24 cellular contexts compared by ENCODE assay signal in the genomic region with DNA sequence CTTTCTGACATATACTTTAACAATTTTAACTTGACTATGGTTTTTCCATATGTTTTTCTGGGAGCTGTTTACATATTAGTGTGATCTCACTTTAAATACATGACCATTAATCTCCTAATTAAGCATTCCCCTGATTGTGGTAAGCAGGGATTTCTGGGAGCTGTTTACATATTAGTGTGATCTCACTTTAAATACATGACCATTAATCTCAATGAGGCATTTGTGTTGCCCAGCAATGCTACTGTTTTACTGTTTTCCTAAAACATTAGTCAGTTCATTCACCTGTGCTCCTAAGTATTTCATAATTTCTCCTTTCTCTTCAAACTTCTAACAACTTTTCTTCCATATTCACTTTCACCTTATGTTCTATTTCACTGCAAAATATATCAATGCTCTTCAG. TPM values are rescaled to one million over a fixed set of nuclear protein-coding genes. Genes with fewer than 3 reads are reported as not detected.
DNase-seq lines count a peak whose midpoint lies in the region; ATAC-seq and TF ChIP-seq lines count a peak whose summit lies in the region.
"Had no signal": no experiment of that assay in that cellular context is flagged by ENCODE, and none has a peak within 500 bp of the region (broad histone marks: within the 10 kb centered on the region; RNA-seq: fewer than 3 reads in every experiment).

No MANE protein-coding gene starts in this region.

- no peak overlapping the region for H2BK5ac ChIP-seq in neuronal stem cell (ENCODE audit: low read length)

- H3K9me3 ChIP-seq in endocrine pancreas (ENCODE audit: control insufficient read depth, low read length), result no peaks in the 10 kb centered on the region
- H3K9me3 ChIP-seq in neuronal stem cell (replicated peaks in 1 of 2; ENCODE audit: control insufficient read depth in 2 of 2, insufficient read depth in 1 of 2, low read depth in 1 of 2, low read length in 2 of 2), result peaks cover 0 to 3% of the 10 kb centered on the region in 2 donors
- H3K9me3 ChIP-seq: BE2C, prostate gland, thoracic aorta had no signal

- no peak overlapping the region for H2AFZ ChIP-seq in neuronal stem cell (ENCODE audit: low read length)

- no peaks in the 10 kb centered on the region for H3K36me3 Mint-ChIP-seq in glutamatergic neuron (ENCODE audit: unreplicated experiment)
- H3K36me3 Mint-ChIP-seq: stimulated activated effector memory CD8-positive, alpha-beta T cell treated with anti-CD3 and anti-CD28 coated beads, Interleukin-12 subunit alpha, Interleukin-12 subunit beta, amount 100 ng/mL, for 72 hours had no signal

- H3K14ac ChIP-seq in neuronal stem cell (ENCODE audit: low read length), result no peak overlapping the region

- TF ChIP-seq CTCF in glutamatergic neuron (IDR thresholded peaks at IDR 0.05; ENCODE audit: partially characterized antibody, unreplicated experiment), result no peak

- H4K91ac ChIP-seq in neuronal stem cell (ENCODE audit: low read depth, low read length, poor library complexity), result no peak overlapping the region

- peaks cover 2% of the 10 kb centered on the region for H3K27me3 Mint-ChIP-seq in glutamatergic neuron (ENCODE audit: unreplicated experiment)
- H3K27me3 Mint-ChIP-seq: activated naive CD8-positive, alpha-beta T cell treated with anti-CD3 and anti-CD28 coated beads for 36 hours had no signal

- no peak overlapping the region for H3K18ac ChIP-seq in neuronal stem cell (ENCODE audit: low read length)

- no peak overlapping the region for H3K4me3 Mint-ChIP-seq in glutamatergic neuron (ENCODE audit: unreplicated experiment)
- H3K4me3 Mint-ChIP-seq: activated CD4-positive, alpha-beta T cell treated with anti-CD3 and anti-CD28 coated beads, Interleukin-2, amount 10 ng/mL, durations not matched to agents 7 days and 5 days; activated naive CD8-positive, alpha-beta T cell treated with anti-CD3 and anti-CD28 coated beads for 36 hours; nephron progenitor cell; stimulated activated effector memory CD8-positive, alpha-beta T cell treated with anti-CD3 and anti-CD28 coated beads, Interleukin-12 subunit alpha, Interleukin-12 subunit beta, amount 100 ng/mL, for 72 hours; T-helper 2 cell treated with Interferon-gamma antibody and Interleukin-4, amounts not matched to agents 5 μg/mL and 100 μg/mL, for 36 hours had no signal

- H2AK5ac ChIP-seq in neuronal stem cell (ENCODE audit: low read depth, low read length), result no peak overlapping the region

- H3K9ac ChIP-seq in endocrine pancreas (ENCODE audit: control insufficient read depth, insufficient read depth, low read length) (no peak overlapping the region), neuronal stem cell (ENCODE audit: low read depth, low read length, poor library complexity) (no peak overlapping the region)

- H3K27ac Mint-ChIP-seq in glutamatergic neuron (ENCODE audit: unreplicated experiment), result no peak overlapping the region
- H3K27ac Mint-ChIP-seq: activated CD4-positive, alpha-beta T cell treated with anti-CD3 and anti-CD28 coated beads, Interleukin-2, amount 10 ng/mL, durations not matched to agents 7 days and 5 days; activated naive CD8-positive, alpha-beta T cell treated with anti-CD3 and anti-CD28 coated beads for 36 hours; nephron progenitor cell; stimulated activated effector memory CD8-positive, alpha-beta T cell treated with anti-CD3 and anti-CD28 coated beads, Interleukin-12 subunit alpha, Interleukin-12 subunit beta, amount 100 ng/mL, for 72 hours; T-helper 2 cell treated with Interferon-gamma antibody and Interleukin-4, amounts not matched to agents 5 μg/mL and 100 μg/mL, for 36 hours had no signal

- H3K36me3 ChIP-seq in endocrine pancreas (ENCODE audit: control insufficient read depth, insufficient read depth, low read length) (no peaks in the 10 kb centered on the region), neuronal stem cell (replicated peaks in 1 of 2; ENCODE audit: control insufficient read depth in 2 of 2, insufficient read depth in 2 of 2, low read length in 2 of 2) (no peaks in the 10 kb centered on the region)
- H3K36me3 ChIP-seq: BE2C, prostate gland, thoracic aorta, WERI-Rb-1 had no signal

- H3K79me1 ChIP-seq in neuronal stem cell (ENCODE audit: low read depth, low read length), result no peaks in the 10 kb centered on the region

- no peaks in the 10 kb centered on the region for H3K4me1 Mint-ChIP-seq in glutamatergic neuron (ENCODE audit: low read depth, unreplicated experiment)

- no peaks in the 10 kb centered on the region for H3K9me3 Mint-ChIP-seq in glutamatergic neuron (ENCODE audit: unreplicated experiment)
- H3K9me3 Mint-ChIP-seq: nephron progenitor cell had no signal

- no peak overlapping the region for H2BK12ac ChIP-seq in neuronal stem cell (ENCODE audit: low read length)

- no peak overlapping the region for H4K8ac ChIP-seq in neuronal stem cell (ENCODE audit: low read depth, low read length)

- no peak for ATAC-seq in HG03280 (IDR thresholded peaks at IDR 0.05; ENCODE audit: unreplicated experiment)
- ATAC-seq: K562; left cardiac atrium; SK-N-SH treated with all-trans-retinoic acid at 6 μM for 48 hours; stimulated activated effector memory CD8-positive, alpha-beta T cell treated with anti-CD3 and anti-CD28 coated beads, Interleukin-12 subunit alpha, Interleukin-12 subunit beta, amount 100 ng/mL, for 72 hours had no signal

- no peak overlapping the region for H2BK120ac ChIP-seq in neuronal stem cell (ENCODE audit: low read depth, low read length)

- H2BK15ac ChIP-seq in neuronal stem cell (ENCODE audit: low read length), result no peak overlapping the region

- H3K4me1 ChIP-seq in endocrine pancreas (ENCODE audit: control insufficient read depth, insufficient read depth, low read length), result no peaks in the 10 kb centered on the region
- peaks cover 0 to 1% of the 10 kb centered on the region in 2 donors for H3K4me1 ChIP-seq in neuronal stem cell (ENCODE audit: control insufficient read depth in 2 of 2, insufficient read depth in 1 of 2, low read depth in 1 of 2, low read length in 2 of 2)
- H3K4me1 ChIP-seq: BE2C, prostate gland had no signal

- DNase-seq in NCI-H82 (lab: John Stamatoyannopoulos, UW) (peak; percentile 38), NCI-H82 treated with DMSO at 0.1 percent for 48 hours (lab: John Stamatoyannopoulos, UW; ENCODE audit: unreplicated experiment) (no peak), lung microvascular endothelial cell (ENCODE audit: low read depth in 2 of 2) (peak; percentile 35), glutamatergic neuron (no peak), neuronal stem cell (ENCODE audit: low spot score) (no peak), COLO829 (ENCODE audit: low spot score) (no peak)
- DNase-seq: activated CD4-positive, alpha-beta T cell treated with anti-CD3 and anti-CD28 coated beads, Interleukin-2, amount 10 ng/mL, durations not matched to agents 7 days and 5 days; activated CD8-positive, alpha-beta memory T cell treated with anti-CD3 and anti-CD28 coated beads, Interleukin-2, amount 50 U/mL, for 4 hours; activated naive CD8-positive, alpha-beta T cell treated with anti-CD3 and anti-CD28 coated beads for 36 hours; BE2C; effector CD8-positive, alpha-beta T cell; left cardiac atrium; NCI-H526; nephron progenitor cell; stimulated activated CD4-positive, alpha-beta T cell treated with anti-CD3 and anti-CD28 coated beads, Interleukin-2, amount 100 ng/mL, for 24 hours; WERI-Rb-1 had no signal

- H3K4me3 ChIP-seq in endocrine pancreas (ENCODE audit: control insufficient read depth, insufficient read depth, low read length) (peak overlapping the region; percentile 60), neuronal stem cell (ENCODE audit: low read length in 2 of 2) (no peak overlapping the region)
- H3K4me3 ChIP-seq: K562, prostate gland, thoracic aorta had no signal

- H3K23ac ChIP-seq in neuronal stem cell (ENCODE audit: low read depth, low read length, poor library complexity), result no peak overlapping the region

- H3K27me3 ChIP-seq in endocrine pancreas (ENCODE audit: control insufficient read depth, insufficient read depth, low read length) (no peaks in the 10 kb centered on the region), neuronal stem cell (ENCODE audit: control insufficient read depth in 3 of 3, insufficient read depth in 3 of 3, low read depth in 1 of 3, low read length in 3 of 3) (no peaks in the 10 kb centered on the region)
- H3K27me3 ChIP-seq: BE2C had no signal

- no peak overlapping the region for H3K27ac ChIP-seq in neuronal stem cell (replicated peaks; ENCODE audit: low read length)
- H3K27ac ChIP-seq: prostate gland, thoracic aorta, WERI-Rb-1 had no signal

- H3K4ac ChIP-seq in neuronal stem cell (ENCODE audit: low read length), result no peak overlapping the region

- H3K4me2 ChIP-seq in neuronal stem cell (ENCODE audit: insufficient read depth, low read length, poor library complexity, severe bottlenecking), result no peak overlapping the region

RNA-seq across cellular contexts. Expression of gene GRAMD1C, which starts 3.6 kb away (rescaled TPM):
- total RNA-seq in lung microvascular endothelial cell (19.2 and 25.6 TPM in 2 replicates), glutamatergic neuron (ENCODE audit: unreplicated experiment) (2.1 TPM)
- polyA plus RNA-seq in neuronal stem cell (2013, experiment 1 of 2), result 8.8 TPM
- polyA plus RNA-seq in neuronal stem cell (2013, experiment 2 of 2), result 9.8 TPM
- total RNA-seq: K562 had no signal
- polyA plus RNA-seq: K562 had no signal

Comparison
In these comparisons a context has a peak if more than half of its experiments do, and no peak if none do; other contexts are left out.
1. DNase-seq: peak in NCI-H82 (single experiment) and lung microvascular endothelial cell (2 of 2); none in NCI-H82 treated with DMSO at 0.1 percent for 48 hours (single experiment), glutamatergic neuron (single experiment), neuronal stem cell (single experiment) and COLO829 (single experiment).